In genomic region chr15:46865155-46865554, GRCh38 we compare ENCODE assay signal across 24 cellular contexts.
DNase-seq lines count a peak whose midpoint lies in the region; ATAC-seq, FAIRE-seq and TF ChIP-seq lines count a peak whose summit lies in the region.
"Had no signal": no experiment of that assay in that cellular context is flagged by ENCODE, and none has a peak within 500 bp of the region (broad histone marks: within the 10 kb centered on the region; RNA-seq: fewer than 3 reads in every experiment).

No MANE protein-coding gene starts in this region.

- H3K9ac ChIP-seq in H1 (replicated peaks in 1 of 4; ENCODE audit: extremely low read depth in 1 of 4, low read depth in 3 of 4, low read length in 3 of 4) (no peak overlapping the region), mesenchymal stem cell (ENCODE audit: low read length) (no peak overlapping the region)

- H3K4me1 ChIP-seq in heart right ventricle (peaks cover 0 to 8% (median 0%) of the 10 kb centered on the region in 9 donors), right cardiac atrium (ENCODE audit: control insufficient read depth, insufficient read depth, low read length) (no peaks in the 10 kb centered on the region), H1 (replicated peaks in 1 of 4; ENCODE audit: control insufficient read depth in 3 of 4, insufficient read depth in 4 of 4, low read length in 3 of 4) (no peaks in the 10 kb centered on the region), mesenchymal stem cell (ENCODE audit: control insufficient read depth, insufficient read depth, low read depth, low read length) (no peaks in the 10 kb centered on the region)
- H3K4me1 ChIP-seq: BE2C had no signal

- POLR2A ChIA-PET in H1 (lab: Charles Lee; ENCODE audit: partially characterized antibody): no interaction called here

- no peak overlapping the region for H4K5ac ChIP-seq in H1 (ENCODE audit: insufficient read length, low read depth, low read length)

- no peak for TF ChIP-seq POLR2A in H1 (IDR thresholded peaks at IDR 0.05; ENCODE audit: control extremely low read depth in 1 of 2, low read depth in 2 of 2, low read length in 2 of 2)

- no peaks in the 10 kb centered on the region for H3K79me2 ChIP-seq in H1 (ENCODE audit: control insufficient read depth in 1 of 2, insufficient read depth in 2 of 2, low read length in 2 of 2)

- H3K27ac ChIP-seq in heart right ventricle: peak overlapping the region in 1 of 10 donors; percentile 39
- H3K27ac ChIP-seq in right cardiac atrium (ENCODE audit: low read length): no peak overlapping the region
- H3K27ac ChIP-seq in H1 (ENCODE audit: low read depth, low read length): no peak overlapping the region
- H3K27ac ChIP-seq in mesenchymal stem cell (ENCODE audit: low read length, poor library complexity, severe bottlenecking): no peak overlapping the region

- H3K4me3 Mint-ChIP-seq in T-helper 17 cell: no peak overlapping the region
- H3K4me3 Mint-ChIP-seq: CD4-positive, CD25-positive, alpha-beta regulatory T cell; CD8-positive, alpha-beta memory T cell; HFFc6 had no signal

- H3K27me3 ChIP-seq in heart right ventricle (no peaks in the 10 kb centered on the region), right cardiac atrium (ENCODE audit: control insufficient read depth, insufficient read depth) (no peaks in the 10 kb centered on the region), H1 (replicated peaks in 1 of 4; ENCODE audit: control insufficient read depth in 3 of 4, extremely low read depth in 1 of 4, insufficient read depth in 3 of 4, low read length in 3 of 4) (no peaks in the 10 kb centered on the region), mesenchymal stem cell (ENCODE audit: control insufficient read depth in 1 of 2, insufficient read depth in 1 of 2, low read length in 2 of 2) (no peaks in the 10 kb centered on the region)
- H3K27me3 ChIP-seq: BE2C had no signal

- H3K4ac ChIP-seq in H1 (replicated peaks; ENCODE audit: insufficient read length, low read depth, low read length) (no peak overlapping the region), mesenchymal stem cell (ENCODE audit: low read depth in 1 of 2, low read length in 2 of 2) (no peak overlapping the region)

- no peak for TF ChIP-seq RAD21 in H1 (IDR thresholded peaks at IDR 0.05 in 1 of 2, conservative IDR thresholded peaks at IDR 0.05 in 1 of 2; ENCODE audit: low read depth in 2 of 2, low read length in 2 of 2)

- no peak overlapping the region for H3K18ac ChIP-seq in H1 (ENCODE audit: extremely low read depth, low read length)
- H3K18ac ChIP-seq in mesenchymal stem cell (ENCODE audit: low read depth in 1 of 2, low read length in 2 of 2): no peak overlapping the region

- CTCF ChIA-PET in H1 (lab: Charles Lee; ENCODE audit: partially characterized antibody): interaction anchor here (1.1 kb wide), 1 partner anchor 17 kb away, joined by 3 read pairs; no protein-coding TSS in a partner anchor

- H2BK12ac ChIP-seq in H1 (ENCODE audit: low read depth, low read length): no peak overlapping the region
- no peak overlapping the region for H2BK12ac ChIP-seq in mesenchymal stem cell (ENCODE audit: low read length in 2 of 2)

- no peak for FAIRE-seq in H1 (lab: Jason Lieb, UNC)
- FAIRE-seq: A204.1, GM12878, GM19239, HTR-8/SVneo had no signal

- no peaks in the 10 kb centered on the region for H3K27me3 Mint-ChIP-seq in T-helper 17 cell
- H3K27me3 Mint-ChIP-seq: CD4-positive, CD25-positive, alpha-beta regulatory T cell; CD8-positive, alpha-beta memory T cell had no signal

- no peaks in the 10 kb centered on the region for H3K79me1 ChIP-seq in H1 (ENCODE audit: low read depth, low read length)
- no peaks in the 10 kb centered on the region for H3K79me1 ChIP-seq in mesenchymal stem cell (replicated peaks; ENCODE audit: low read length, poor library complexity, severe bottlenecking)

- no peaks in the 10 kb centered on the region for H4K20me1 ChIP-seq in H1 (replicated peaks in 1 of 2; ENCODE audit: control insufficient read depth in 1 of 2, insufficient read depth in 2 of 2, low read length in 2 of 2)

- H3K9me3 ChIP-seq in heart right ventricle (peaks cover 0 to 3% (median 0%) of the 10 kb centered on the region in 11 donors), right cardiac atrium (ENCODE audit: control insufficient read depth, low read length) (no peaks in the 10 kb centered on the region), H1 (ENCODE audit: insufficient read depth in 2 of 2, low read depth in 1 of 2, low read length in 1 of 2) (no peaks in the 10 kb centered on the region), mesenchymal stem cell (ENCODE audit: control insufficient read depth, low read length) (no peaks in the 10 kb centered on the region), T-helper 17 cell (ENCODE audit: control insufficient read depth, low read length, poor library complexity, severe bottlenecking) (no peaks in the 10 kb centered on the region)
- H3K9me3 ChIP-seq: BE2C had no signal

- H2AFZ ChIP-seq in H1 (ENCODE audit: low read length): no peak overlapping the region
- peak overlapping the region; percentile 0 for H2AFZ ChIP-seq in mesenchymal stem cell (ENCODE audit: low read depth, low read length)

- H3K4me1 Mint-ChIP-seq in T-helper 17 cell: no peaks in the 10 kb centered on the region
- H3K4me1 Mint-ChIP-seq: CD4-positive, CD25-positive, alpha-beta regulatory T cell; CD8-positive, alpha-beta memory T cell had no signal

- no peak overlapping the region; the same call in 1 of the 2 replicates for H2BK15ac ChIP-seq in H1 (ENCODE audit: low read length)
- no peak overlapping the region for H2BK15ac ChIP-seq in mesenchymal stem cell (ENCODE audit: low read depth, poor library complexity, severe bottlenecking)

- H4K91ac ChIP-seq in H1 (replicated peaks; ENCODE audit: insufficient read length, low read length) (no peak overlapping the region), mesenchymal stem cell (ENCODE audit: low read length) (no peak overlapping the region)

- TF ChIP-seq CTCF in heart right ventricle (IDR thresholded peaks at IDR 0.05): no peak
- TF ChIP-seq CTCF in H1 (IDR thresholded peaks at IDR 0.05; ENCODE audit: control extremely low read depth in 1 of 3, insufficient read depth in 1 of 3, low read depth in 1 of 3, low read length in 3 of 3): no peak

- H3K23me2 ChIP-seq in H1 (ENCODE audit: low read depth, low read length): no peaks in the 10 kb centered on the region

- H3K4me2 ChIP-seq in H1 (ENCODE audit: insufficient read depth in 1 of 2, low read depth in 2 of 2, low read length in 2 of 2): no peak overlapping the region
- H3K4me2 ChIP-seq in mesenchymal stem cell (ENCODE audit: low read length, poor library complexity, severe bottlenecking): no peak overlapping the region

- WGBS in heart right ventricle, 2 donors: 45 to 55% methylated on average over 6 of the region's 6 CpGs
- 54% methylated on average over 6 of the region's 6 CpGs for WGBS in right cardiac atrium
- WGBS in H1 (ENCODE audit: extremely low coverage in 1 of 2, insufficient coverage in 1 of 2, insufficient read length in 1 of 2, insufficient replicate concordance in 2 of 2, low coverage in 1 of 2, low lambda C conversion rate in 2 of 2, missing lambda C conversion rate in 1 of 2), 2 experiments: 95% methylated on average over 6 of the region's 6 CpGs; no CpG with 5 or more reads in 1 of the 2 experiments
- 93% methylated on average over 6 of the region's 6 CpGs for WGBS in mesenchymal stem cell

- intact Hi-C loops in heart right ventricle (cut with DNase I) (loop anchor here in 1 of 10 donors (10.0 kb wide), 1 partner anchor 290 kb away; no protein-coding TSS in a partner anchor), right cardiac atrium (cut with DNase I) (no loop called here)

- no peak overlapping the region for H3K4me3 ChIP-seq in heart right ventricle
- no peak overlapping the region for H3K4me3 ChIP-seq in right cardiac atrium (ENCODE audit: low read length)
- H3K4me3 ChIP-seq in H1 (ENCODE audit: extremely low read depth in 1 of 4, insufficient read depth in 2 of 4, low read depth in 3 of 4, low read length in 4 of 4): no peak overlapping the region
- H3K4me3 ChIP-seq in mesenchymal stem cell (ENCODE audit: insufficient read depth in 1 of 2, low read depth in 1 of 2, low read length in 2 of 2): no peak overlapping the region
- H3K4me3 ChIP-seq: GM12878 had no signal

- H3K56ac ChIP-seq in H1 (replicated peaks; ENCODE audit: insufficient read length, low read depth, low read length): no peak overlapping the region

- no peaks in the 10 kb centered on the region for H3K36me3 ChIP-seq in heart right ventricle
- no peaks in the 10 kb centered on the region for H3K36me3 ChIP-seq in H1 (ENCODE audit: control insufficient read depth in 2 of 4, insufficient read depth in 4 of 4, low read length in 3 of 4)
- H3K36me3 ChIP-seq in mesenchymal stem cell (ENCODE audit: control insufficient read depth in 1 of 2, insufficient read depth in 2 of 2, low read depth in 1 of 2, low read length in 2 of 2): no peaks in the 10 kb centered on the region
- H3K36me3 ChIP-seq: BE2C had no signal

- DNase-seq in heart right ventricle: no peak
- no peak for DNase-seq in right cardiac atrium
- DNase-seq in H1 (ENCODE audit: low read depth in 1 of 2, low spot score in 2 of 2): no peak
- no peak for DNase-seq in mesenchymal stem cell
- DNase-seq in stimulated activated naive CD4-positive, alpha-beta T cell (lab: John Stamatoyannopoulos, UW): no peak
- DNase-seq in T-helper 17 cell: no peak
- DNase-seq: ACHN; BE2C; C1 segment of cervical spinal cord; CD4-positive, CD25-positive, alpha-beta regulatory T cell; CD8-positive, alpha-beta memory T cell; COR-L47; DMS 273 treated with DMSO at 0.1 percent for 48 hours; DMS53; DND-41; EL; H7; HFFc6; IMR-90 had no signal

- H4K8ac ChIP-seq in H1 (ENCODE audit: extremely low read depth, insufficient read depth, low read length): peak overlapping the region; percentile 45; the same call in 1 of the 2 replicates
- H4K8ac ChIP-seq in mesenchymal stem cell (ENCODE audit: low read length): no peak overlapping the region

- H2AK5ac ChIP-seq in H1 (ENCODE audit: low read depth, low read length) (no peak overlapping the region), mesenchymal stem cell (ENCODE audit: low read length, severe bottlenecking) (no peak overlapping the region)

- no peak overlapping the region for H3K14ac ChIP-seq in H1 (ENCODE audit: insufficient read length)
- H3K14ac ChIP-seq in mesenchymal stem cell (ENCODE audit: low read length in 2 of 2): no peak overlapping the region

- no peak for TF ChIP-seq EP300 in H1 (IDR thresholded peaks at IDR 0.05; ENCODE audit: borderline replicate concordance in 1 of 2, low read depth in 2 of 2, low read length in 2 of 2)

- H2BK120ac ChIP-seq in H1 (replicated peaks; ENCODE audit: low read depth, low read length) (no peak overlapping the region), mesenchymal stem cell (ENCODE audit: low read depth, low read length) (no peak overlapping the region)

- no peak overlapping the region for H3K27ac Mint-ChIP-seq in T-helper 17 cell
- H3K27ac Mint-ChIP-seq: CD4-positive, CD25-positive, alpha-beta regulatory T cell; CD8-positive, alpha-beta memory T cell; HFFc6 had no signal

- H2BK5ac ChIP-seq in H1 (ENCODE audit: low read depth, low read length) (no peak overlapping the region; the same call in 1 of the 2 replicates), mesenchymal stem cell (ENCODE audit: low read depth, low read length, poor library complexity, severe bottlenecking) (no peak overlapping the region)

- H3K36me3 Mint-ChIP-seq in T-helper 17 cell (ENCODE audit: low read depth): no peaks in the 10 kb centered on the region
- H3K36me3 Mint-ChIP-seq: CD4-positive, CD25-positive, alpha-beta regulatory T cell; CD8-positive, alpha-beta memory T cell had no signal

- H3K23ac ChIP-seq in H1 (ENCODE audit: insufficient read length) (no peak overlapping the region), mesenchymal stem cell (ENCODE audit: low read length in 2 of 2) (no peak overlapping the region)

- ATAC-seq in heart right ventricle (peak in 6 of 8 donors; percentile 50 to 99 (median 80)), right cardiac atrium (no peak), T-helper 17 cell (no peak)
- ATAC-seq: GM12878, HCT116 had no signal

- no peak overlapping the region for H2BK20ac ChIP-seq in H1 (ENCODE audit: low read length)

Comparison
In these comparisons a context has a peak if more than half of its experiments do, and no peak if none do; other contexts are left out.
1. ATAC-seq: peak in heart right ventricle (6 of 8); none in right cardiac atrium (0 of 2) and T-helper 17 cell (single experiment).